In the genomic region with DNA sequence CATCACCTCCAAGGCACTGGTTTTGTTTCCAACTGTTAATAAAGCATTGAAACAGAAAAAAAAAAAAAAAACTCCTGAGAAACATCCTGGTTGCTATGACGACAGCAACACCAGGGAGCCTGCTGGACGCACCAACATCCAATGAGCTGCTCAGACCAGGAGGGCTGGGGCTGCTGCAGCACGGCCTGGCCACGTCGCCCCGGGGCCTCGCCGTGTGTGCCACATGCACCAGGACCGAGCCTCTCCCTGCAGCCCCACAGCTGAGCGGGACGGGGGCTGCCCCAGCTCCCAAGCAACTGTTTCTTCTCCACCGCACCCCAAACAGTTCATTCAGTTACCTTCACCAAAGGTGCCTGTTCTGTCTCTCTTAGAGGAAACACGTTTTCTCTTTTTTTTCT, we compare ENCODE assay signal across 11 cellular contexts. TPM values are rescaled to one million over a fixed set of nuclear protein-coding genes. Genes with fewer than 3 reads are reported as not detected.
DNase-seq lines count a peak whose midpoint lies in the region; ATAC-seq, FAIRE-seq and TF ChIP-seq lines count a peak whose summit lies in the region.
"Had no signal": no experiment of that assay in that cellular context is flagged by ENCODE, and none has a peak within 500 bp of the region (broad histone marks: within the 10 kb centered on the region; RNA-seq: fewer than 3 reads in every experiment).

No MANE protein-coding gene starts in this region.

- H3K4me2 ChIP-seq in H1 (ENCODE audit: insufficient read depth in 1 of 2, low read depth in 2 of 2, low read length in 2 of 2) (no peak overlapping the region), mesenchymal stem cell (ENCODE audit: low read length, poor library complexity, severe bottlenecking) (no peak overlapping the region)

- H2BK12ac ChIP-seq in H1 (ENCODE audit: low read depth, low read length) (no peak overlapping the region), mesenchymal stem cell (ENCODE audit: low read length in 2 of 2) (peak overlapping the region in 1 of 2 experiments; percentile 45)

- peak overlapping the region; percentile 91 for H3K27ac Mint-ChIP-seq in stimulated activated naive CD8-positive, alpha-beta T cell treated with anti-CD3 and anti-CD28 coated beads, Interleukin-15, Interleukin-2, amounts not matched to agents 100 ng/mL and 50 ng/mL, for 24 hours

- H4K5ac ChIP-seq in H1 (ENCODE audit: insufficient read length, low read depth, low read length): no peak overlapping the region

- H3K23ac ChIP-seq in H1 (ENCODE audit: insufficient read length) (no peak overlapping the region), mesenchymal stem cell (ENCODE audit: low read length in 2 of 2) (no peak overlapping the region)

- H3K9ac ChIP-seq in H1 (replicated peaks in 1 of 4; ENCODE audit: extremely low read depth in 1 of 4, low read depth in 3 of 4, low read length in 3 of 4): no peak overlapping the region
- H3K9ac ChIP-seq in mesenchymal stem cell (ENCODE audit: low read length): peak overlapping the region; percentile 90

- no peak for DNase-seq in stimulated activated naive CD8-positive, alpha-beta T cell treated with anti-CD3 and anti-CD28 coated beads, Interleukin-15, Interleukin-2, amounts not matched to agents 100 U/mL and 50 U/mL, for 24 hours
- DNase-seq in H1 (ENCODE audit: low read depth in 1 of 2, low spot score in 2 of 2) (no peak), mesenchymal stem cell (peak; percentile 79), NCI-H345 (lab: John Stamatoyannopoulos, UW) (no peak), NCI-H1105 (lab: John Stamatoyannopoulos, UW) (no peak), NCI-H2029 (lab: John Stamatoyannopoulos, UW) (no peak), NCI-H446 treated with DMSO at 0.1 percent for 48 hours (lab: John Stamatoyannopoulos, UW) (no peak)
- DNase-seq: Calu3; stimulated activated naive CD4-positive, alpha-beta T cell had no signal

- peaks cover 0 to 13% of the 10 kb centered on the region in 2 experiments; a peak in 2 of 4 replicates for H3K79me2 ChIP-seq in H1 (ENCODE audit: control insufficient read depth in 1 of 2, insufficient read depth in 2 of 2, low read length in 2 of 2)

- H3K79me1 ChIP-seq in H1 (ENCODE audit: low read depth, low read length) (peaks cover 12% of the 10 kb centered on the region), mesenchymal stem cell (replicated peaks; ENCODE audit: low read length, poor library complexity, severe bottlenecking) (peaks cover 2% of the 10 kb centered on the region)

- H3K36me3 Mint-ChIP-seq in stimulated activated naive CD8-positive, alpha-beta T cell treated with anti-CD3 and anti-CD28 coated beads, Interleukin-15, Interleukin-2, amounts not matched to agents 100 ng/mL and 50 ng/mL, for 24 hours (ENCODE audit: low read depth): peaks cover 31% of the 10 kb centered on the region

- H3K14ac ChIP-seq in H1 (ENCODE audit: insufficient read length): no peak overlapping the region
- H3K14ac ChIP-seq in mesenchymal stem cell (ENCODE audit: low read length in 2 of 2): peak overlapping the region in 1 of 2 experiments; percentile 37

- 81% methylated on average over 11 of the region's 13 CpGs; no CpG with 5 or more reads in 1 of the 2 experiments for WGBS in H1 (ENCODE audit: extremely low coverage in 1 of 2, insufficient coverage in 1 of 2, insufficient read length in 1 of 2, insufficient replicate concordance in 2 of 2, low coverage in 1 of 2, low lambda C conversion rate in 2 of 2, missing lambda C conversion rate in 1 of 2), 2 experiments
- WGBS in mesenchymal stem cell: 81% methylated on average over 12 of the region's 13 CpGs

- no peak for TF ChIP-seq RAD21 in H1 (IDR thresholded peaks at IDR 0.05 in 1 of 2, conservative IDR thresholded peaks at IDR 0.05 in 1 of 2; ENCODE audit: low read depth in 2 of 2, low read length in 2 of 2)

- no peak overlapping the region for H3K4me3 ChIP-seq in H1 (ENCODE audit: extremely low read depth in 1 of 4, insufficient read depth in 2 of 4, low read depth in 3 of 4, low read length in 4 of 4)
- H3K4me3 ChIP-seq in mesenchymal stem cell (ENCODE audit: insufficient read depth in 1 of 2, low read depth in 1 of 2, low read length in 2 of 2): peak overlapping the region in 1 of 2 experiments; percentile 63

- no peak for TF ChIP-seq POLR2A in H1 (IDR thresholded peaks at IDR 0.05; ENCODE audit: control extremely low read depth in 1 of 2, low read depth in 2 of 2, low read length in 2 of 2)

- H3K9me3 ChIP-seq in H1 (ENCODE audit: insufficient read depth in 2 of 2, low read depth in 1 of 2, low read length in 1 of 2) (no peaks in the 10 kb centered on the region), mesenchymal stem cell (ENCODE audit: control insufficient read depth, low read length) (no peaks in the 10 kb centered on the region)

- peaks cover 41% of the 10 kb centered on the region for H3K4me1 Mint-ChIP-seq in stimulated activated naive CD8-positive, alpha-beta T cell treated with anti-CD3 and anti-CD28 coated beads, Interleukin-15, Interleukin-2, amounts not matched to agents 100 ng/mL and 50 ng/mL, for 24 hours (ENCODE audit: low read depth)

- H2AFZ ChIP-seq in H1 (ENCODE audit: low read length) (no peak overlapping the region), mesenchymal stem cell (ENCODE audit: low read depth, low read length) (no peak overlapping the region)

- H2BK15ac ChIP-seq in H1 (ENCODE audit: low read length) (no peak overlapping the region), mesenchymal stem cell (ENCODE audit: low read depth, poor library complexity, severe bottlenecking) (no peak overlapping the region)

- no peak for FAIRE-seq in H1 (lab: Jason Lieb, UNC)
- FAIRE-seq: TTC549 had no signal

- POLR2A ChIA-PET in H1 (lab: Charles Lee; ENCODE audit: partially characterized antibody): no interaction called here

- H3K9me3 Mint-ChIP-seq in stimulated activated naive CD8-positive, alpha-beta T cell treated with anti-CD3 and anti-CD28 coated beads, Interleukin-15, Interleukin-2, amounts not matched to agents 100 ng/mL and 50 ng/mL, for 24 hours: no peaks in the 10 kb centered on the region

- H3K18ac ChIP-seq in H1 (ENCODE audit: extremely low read depth, low read length) (no peak overlapping the region), mesenchymal stem cell (ENCODE audit: low read depth in 1 of 2, low read length in 2 of 2) (peak overlapping the region in 1 of 2 experiments; percentile 45)

- peaks cover 0 to 20% of the 10 kb centered on the region in 2 experiments for H4K20me1 ChIP-seq in H1 (replicated peaks in 1 of 2; ENCODE audit: control insufficient read depth in 1 of 2, insufficient read depth in 2 of 2, low read length in 2 of 2)

- H2AK5ac ChIP-seq in H1 (ENCODE audit: low read depth, low read length) (no peak overlapping the region), mesenchymal stem cell (ENCODE audit: low read length, severe bottlenecking) (no peak overlapping the region)

- TF ChIP-seq EP300 in H1 (IDR thresholded peaks at IDR 0.05; ENCODE audit: borderline replicate concordance in 1 of 2, low read depth in 2 of 2, low read length in 2 of 2): no peak

- no peak overlapping the region for H3K4ac ChIP-seq in H1 (replicated peaks; ENCODE audit: insufficient read length, low read depth, low read length)
- no peak overlapping the region for H3K4ac ChIP-seq in mesenchymal stem cell (ENCODE audit: low read depth in 1 of 2, low read length in 2 of 2)

- H4K91ac ChIP-seq in H1 (replicated peaks; ENCODE audit: insufficient read length, low read length): no peak overlapping the region
- no peak overlapping the region for H4K91ac ChIP-seq in mesenchymal stem cell (ENCODE audit: low read length)

- H3K27me3 Mint-ChIP-seq in stimulated activated naive CD8-positive, alpha-beta T cell treated with anti-CD3 and anti-CD28 coated beads, Interleukin-15, Interleukin-2, amounts not matched to agents 100 ng/mL and 50 ng/mL, for 24 hours: no peaks in the 10 kb centered on the region

- no peak overlapping the region for H3K4me3 Mint-ChIP-seq in stimulated activated naive CD8-positive, alpha-beta T cell treated with anti-CD3 and anti-CD28 coated beads, Interleukin-15, Interleukin-2, amounts not matched to agents 100 ng/mL and 50 ng/mL, for 24 hours

- H2BK5ac ChIP-seq in H1 (ENCODE audit: low read depth, low read length) (no peak overlapping the region), mesenchymal stem cell (ENCODE audit: low read depth, low read length, poor library complexity, severe bottlenecking) (no peak overlapping the region)

- H3K23me2 ChIP-seq in H1 (ENCODE audit: low read depth, low read length): no peaks in the 10 kb centered on the region

- TF ChIP-seq CTCF in H1 (IDR thresholded peaks at IDR 0.05; ENCODE audit: control extremely low read depth in 1 of 3, insufficient read depth in 1 of 3, low read depth in 1 of 3, low read length in 3 of 3): no peak

- H3K27me3 ChIP-seq in H1 (replicated peaks in 1 of 4; ENCODE audit: control insufficient read depth in 3 of 4, extremely low read depth in 1 of 4, insufficient read depth in 3 of 4, low read length in 3 of 4): no peaks in the 10 kb centered on the region; a peak in 1 of 7 replicates
- no peaks in the 10 kb centered on the region for H3K27me3 ChIP-seq in mesenchymal stem cell (ENCODE audit: control insufficient read depth in 1 of 2, insufficient read depth in 1 of 2, low read length in 2 of 2)

- CTCF ChIA-PET in H1 (lab: Charles Lee; ENCODE audit: partially characterized antibody): interaction anchor here (0.6 to 1.4 kb wide), 2 partner anchors 101 to 134 kb away, joined by 3 read pairs; a partner anchor contains a TSS

- H3K4me1 ChIP-seq in H1 (replicated peaks in 1 of 4; ENCODE audit: control insufficient read depth in 3 of 4, insufficient read depth in 4 of 4, low read length in 3 of 4) (peaks cover 0 to 5% (median 1%) of the 10 kb centered on the region in 4 experiments; a peak in 3 of 7 replicates), mesenchymal stem cell (ENCODE audit: control insufficient read depth, insufficient read depth, low read depth, low read length) (peaks cover 44% of the 10 kb centered on the region)

- no peak overlapping the region for H3K27ac ChIP-seq in H1 (ENCODE audit: low read depth, low read length)
- H3K27ac ChIP-seq in mesenchymal stem cell (ENCODE audit: low read length, poor library complexity, severe bottlenecking): no peak overlapping the region

- H4K8ac ChIP-seq in H1 (ENCODE audit: extremely low read depth, insufficient read depth, low read length) (0 out of 2 replicates have a peak overlapping the region, but pooled peaks have one; percentile 22), mesenchymal stem cell (ENCODE audit: low read length) (no peak overlapping the region)

- H2BK120ac ChIP-seq in H1 (replicated peaks; ENCODE audit: low read depth, low read length): no peak overlapping the region
- no peak overlapping the region for H2BK120ac ChIP-seq in mesenchymal stem cell (ENCODE audit: low read depth, low read length)

- H3K36me3 ChIP-seq in H1 (ENCODE audit: control insufficient read depth in 2 of 4, insufficient read depth in 4 of 4, low read length in 3 of 4) (no peaks in the 10 kb centered on the region), mesenchymal stem cell (ENCODE audit: control insufficient read depth in 1 of 2, insufficient read depth in 2 of 2, low read depth in 1 of 2, low read length in 2 of 2) (peaks cover 32 to 84% of the 10 kb centered on the region in 2 experiments)

- H3K56ac ChIP-seq in H1 (replicated peaks; ENCODE audit: insufficient read length, low read depth, low read length): no peak overlapping the region

- H2BK20ac ChIP-seq in H1 (ENCODE audit: low read length): no peak overlapping the region

- ATAC-seq in stimulated activated naive CD8-positive, alpha-beta T cell treated with anti-CD3 and anti-CD28 coated beads, Interleukin-15, Interleukin-2, amounts not matched to agents 100 U/mL and 50 U/mL, for 24 hours: no peak

RNA-seq across cellular contexts. Expression of a gene that starts 54.5 kb away (rescaled TPM):
- total RNA-seq in H1 (2021; fragmentation: NEBNext Ultra II Directional; extraction: Animal tissue kit (Norgen Biotek cat#: 25700)): 21.9 TPM in 2 replicates
- 7.5 and 11.0 TPM in 2 replicates for polyA plus RNA-seq in H1 (2011; rRNA removed)
- polyA plus RNA-seq in H1 (2011; cell fraction: cytosol; rRNA removed): 12.9 TPM
- 15.0 TPM for polyA plus RNA-seq in H1 (2011; cell fraction: nucleus; rRNA removed)
- polyA plus RNA-seq in H1 (2012, experiment 1 of 2): 11.8 to 14.5 TPM (median 13.4 TPM) in 4 replicates
- polyA plus RNA-seq in H1 (2012, experiment 2 of 2): 7.7 TPM
- 11.2 TPM for polyA plus RNA-seq in H1 (2013, experiment 1 of 2)
- polyA plus RNA-seq in H1 (2013, experiment 2 of 2): 11.4 TPM
- polyA minus RNA-seq in H1 (2011; rRNA and poly(A)+ RNA removed): 10.6 and 10.8 TPM in 2 replicates
- 11.4 TPM for polyA minus RNA-seq in H1 (2011; cell fraction: cytosol; rRNA and poly(A)+ RNA removed)
- 6.9 TPM for polyA minus RNA-seq in H1 (2011; cell fraction: nucleus; rRNA and poly(A)+ RNA removed)
- 44.2 TPM for polyA plus RNA-seq in mesenchymal stem cell (2013, experiment 1 of 2)
- polyA plus RNA-seq in mesenchymal stem cell (2013, experiment 2 of 2): 43.9 TPM
